In genomic region chr10:118805146-118805545, GRCh38 we compare ENCODE assay signal across 16 cellular contexts. TPM values are rescaled to one million over a fixed set of nuclear protein-coding genes. Genes with fewer than 3 reads are reported as not detected.
DNase-seq lines count a peak whose midpoint lies in the region; ATAC-seq and TF ChIP-seq lines count a peak whose summit lies in the region.
"Had no signal": no experiment of that assay in that cellular context is flagged by ENCODE, and none has a peak within 500 bp of the region (broad histone marks: within the 10 kb centered on the region; RNA-seq: fewer than 3 reads in every experiment).

No MANE protein-coding gene starts in this region.

- H3K27me3 ChIP-seq in adipocyte (replicated peaks; ENCODE audit: control insufficient read depth, insufficient read depth, low read length), result peaks cover 4% of the 10 kb centered on the region
- H3K27me3 ChIP-seq in esophagus muscularis mucosa, result no peaks in the 10 kb centered on the region
- no peaks in the 10 kb centered on the region for H3K27me3 ChIP-seq in neural progenitor cell
- H3K27me3 ChIP-seq in subcutaneous abdominal adipose tissue (ENCODE audit: control insufficient read depth in 5 of 5, insufficient read depth in 4 of 5, low read length in 5 of 5), result no peaks in the 10 kb centered on the region
- H3K27me3 ChIP-seq: BLaER1 treated with 17β-estradiol and CSF1 and Interleukin-3, amounts not matched to agents 10 nM and 100 nM had no signal

- CTCF ChIA-PET in activated naive CD4-positive, alpha-beta T cell treated with anti-CD3 and anti-CD28 coated beads, Interleukin-2, amount 10 ng/mL, durations not matched to agents 7 days and 5 days (lab: Charles Lee), result no interaction called here

- no peak overlapping the region for H3K4me2 ChIP-seq in neural progenitor cell
- H3K4me2 ChIP-seq: BLaER1 treated with 17β-estradiol and CSF1 and Interleukin-3, amounts not matched to agents 10 nM and 100 nM had no signal

- H3K4me1 Mint-ChIP-seq in neural progenitor cell, result peaks cover 20% of the 10 kb centered on the region
- no peaks in the 10 kb centered on the region for H3K4me1 Mint-ChIP-seq in activated naive CD4-positive, alpha-beta T cell treated with anti-CD3 and anti-CD28 coated beads, Interleukin-2, amount 10 ng/mL, durations not matched to agents 7 days and 5 days
- H3K4me1 Mint-ChIP-seq: B cell had no signal

- H3K4me3 Mint-ChIP-seq in neural progenitor cell, result no peak overlapping the region
- H3K4me3 Mint-ChIP-seq in activated naive CD4-positive, alpha-beta T cell treated with anti-CD3 and anti-CD28 coated beads, Interleukin-2, amount 10 ng/mL, durations not matched to agents 7 days and 5 days, result no peak overlapping the region
- H3K4me3 Mint-ChIP-seq: B cell; CD8-positive, alpha-beta T cell had no signal

- no peaks in the 10 kb centered on the region for H3K9me3 ChIP-seq in adipocyte (ENCODE audit: control insufficient read depth, low read length)
- no peaks in the 10 kb centered on the region for H3K9me3 ChIP-seq in esophagus muscularis mucosa
- H3K9me3 ChIP-seq in neural progenitor cell (ENCODE audit: low read depth), result no peaks in the 10 kb centered on the region
- no peaks in the 10 kb centered on the region for H3K9me3 ChIP-seq in subcutaneous abdominal adipose tissue (ENCODE audit: control insufficient read depth in 5 of 5, low read length in 5 of 5)
- H3K9me3 ChIP-seq: BLaER1 treated with 17β-estradiol and CSF1 and Interleukin-3, amounts not matched to agents 10 nM and 100 nM; HAP-1 had no signal

- peak overlapping the region; percentile 9 for H3K27ac Mint-ChIP-seq in neural progenitor cell
- no peak overlapping the region for H3K27ac Mint-ChIP-seq in activated naive CD4-positive, alpha-beta T cell treated with anti-CD3 and anti-CD28 coated beads, Interleukin-2, amount 10 ng/mL, durations not matched to agents 7 days and 5 days
- H3K27ac Mint-ChIP-seq: B cell; CD8-positive, alpha-beta T cell had no signal

- no peak for TF ChIP-seq POLR2A in esophagus muscularis mucosa (IDR thresholded peaks at IDR 0.05; ENCODE audit: low read depth)

- no peaks in the 10 kb centered on the region for H3K36me3 Mint-ChIP-seq in neural progenitor cell
- H3K36me3 Mint-ChIP-seq in activated naive CD4-positive, alpha-beta T cell treated with anti-CD3 and anti-CD28 coated beads, Interleukin-2, amount 10 ng/mL, durations not matched to agents 7 days and 5 days, result no peaks in the 10 kb centered on the region
- H3K36me3 Mint-ChIP-seq: CD8-positive, alpha-beta T cell had no signal

- peaks cover 24% of the 10 kb centered on the region for H3K4me1 ChIP-seq in adipocyte (ENCODE audit: control insufficient read depth, insufficient read depth, low read length)
- H3K4me1 ChIP-seq in esophagus muscularis mucosa, result peaks cover 0 to 7% (median 0%) of the 10 kb centered on the region in 4 donors
- peaks cover 17% of the 10 kb centered on the region for H3K4me1 ChIP-seq in neural progenitor cell
- peaks cover 9 to 57% (median 43%) of the 10 kb centered on the region in 5 donors for H3K4me1 ChIP-seq in subcutaneous abdominal adipose tissue (ENCODE audit: control insufficient read depth in 5 of 5, insufficient read depth in 5 of 5, low read length in 5 of 5)
- H3K4me1 ChIP-seq: HAP-1 had no signal

- peak overlapping the region; percentile 31 for H2AFZ ChIP-seq in neural progenitor cell (replicated peaks)
- H2AFZ ChIP-seq: GM23248 had no signal

- TF ChIP-seq CTCF in esophagus muscularis mucosa (IDR thresholded peaks at IDR 0.05) (no peak), neural progenitor cell (IDR thresholded peaks at IDR 0.05) (no peak)

- H3K36me3 ChIP-seq in adipocyte (ENCODE audit: control insufficient read depth, insufficient read depth, low read length, severe bottlenecking) (no peaks in the 10 kb centered on the region), esophagus muscularis mucosa (no peaks in the 10 kb centered on the region), neural progenitor cell (no peaks in the 10 kb centered on the region), subcutaneous abdominal adipose tissue (ENCODE audit: control insufficient read depth in 5 of 5, insufficient read depth in 5 of 5, low read length in 5 of 5) (no peaks in the 10 kb centered on the region)
- H3K36me3 ChIP-seq: BLaER1 treated with 17β-estradiol and CSF1 and Interleukin-3, amounts not matched to agents 10 nM and 100 nM; HAP-1 had no signal

- WGBS in esophagus muscularis mucosa, result 91% methylated on average over 3 of the region's 9 CpGs

- no peak overlapping the region for H3K27ac ChIP-seq in esophagus muscularis mucosa (replicated peaks in 1 of 4)
- H3K27ac ChIP-seq in neural progenitor cell, result no peak overlapping the region
- H3K27ac ChIP-seq in subcutaneous abdominal adipose tissue (ENCODE audit: low read depth, low read length), result peak overlapping the region; percentile 61
- H3K27ac ChIP-seq: BLaER1 treated with 17β-estradiol and CSF1 and Interleukin-3, amounts not matched to agents 10 nM and 100 nM; GM23248 had no signal

- no peak for TF ChIP-seq EP300 in esophagus muscularis mucosa (IDR thresholded peaks at IDR 0.05)

- no peaks in the 10 kb centered on the region for H3K79me2 ChIP-seq in neural progenitor cell (ENCODE audit: low read depth)

- no peak for DNase-seq in adipocyte (ENCODE audit: low read depth)
- peak; percentile 75 for DNase-seq in esophagus muscularis mucosa (ENCODE audit: extremely low spot score)
- DNase-seq in neural progenitor cell (ENCODE audit: low spot score), result no peak
- no peak for DNase-seq in activated naive CD4-positive, alpha-beta T cell treated with anti-CD3 and anti-CD28 coated beads, Interleukin-2, amount 10 ng/mL, durations not matched to agents 7 days and 5 days
- DNase-seq: Calu3, DMS79 treated with DMSO at 0.1 percent for 48 hours, GF-D8, GM23248, IMR-90 had no signal

- H3K4me3 ChIP-seq in adipocyte (ENCODE audit: low read length), result no peak overlapping the region
- no peak overlapping the region for H3K4me3 ChIP-seq in esophagus muscularis mucosa
- no peak overlapping the region for H3K4me3 ChIP-seq in neural progenitor cell
- no peak overlapping the region for H3K4me3 ChIP-seq in subcutaneous abdominal adipose tissue (ENCODE audit: low read depth in 1 of 5, low read length in 5 of 5)
- H3K4me3 ChIP-seq: BLaER1 treated with 17β-estradiol and CSF1 and Interleukin-3, amounts not matched to agents 10 nM and 100 nM; GM23248; HAP-1 had no signal

- H3K9ac ChIP-seq in adipocyte (ENCODE audit: low read length) (peak overlapping the region; percentile 32), neural progenitor cell (no peak overlapping the region), subcutaneous abdominal adipose tissue (ENCODE audit: low read length in 5 of 5) (peak overlapping the region in 1 of 5 donors; percentile 19)
- H3K9ac ChIP-seq: BLaER1 treated with 17β-estradiol and CSF1 and Interleukin-3, amounts not matched to agents 10 nM and 100 nM; GM23248 had no signal

- H3K9me3 Mint-ChIP-seq in neural progenitor cell, result no peaks in the 10 kb centered on the region
- H3K9me3 Mint-ChIP-seq in activated naive CD4-positive, alpha-beta T cell treated with anti-CD3 and anti-CD28 coated beads, Interleukin-2, amount 10 ng/mL, durations not matched to agents 7 days and 5 days, result no peaks in the 10 kb centered on the region
- H3K9me3 Mint-ChIP-seq: CD8-positive, alpha-beta T cell had no signal

- no peaks in the 10 kb centered on the region for H4K20me1 ChIP-seq in neural progenitor cell (ENCODE audit: low read depth)
- H4K20me1 ChIP-seq: BLaER1 treated with 17β-estradiol and CSF1 and Interleukin-3, amounts not matched to agents 10 nM and 100 nM had no signal

- ATAC-seq in GM18502 (IDR thresholded peaks at IDR 0.05; ENCODE audit: poor library complexity, unreplicated experiment) (no peak), HG03280 (IDR thresholded peaks at IDR 0.05; ENCODE audit: unreplicated experiment) (no peak)
- ATAC-seq: CD8-positive, alpha-beta T cell had no signal

- peaks cover 6% of the 10 kb centered on the region for H3F3A ChIP-seq in neural progenitor cell (ENCODE audit: low read depth)

- intact Hi-C loops in esophagus muscularis mucosa (cut with DNase I), result no loop called here

- H3K27me3 Mint-ChIP-seq in neural progenitor cell (ENCODE audit: insufficient read depth, low read depth), result peaks cover 2% of the 10 kb centered on the region
- peaks cover 18% of the 10 kb centered on the region for H3K27me3 Mint-ChIP-seq in activated naive CD4-positive, alpha-beta T cell treated with anti-CD3 and anti-CD28 coated beads, Interleukin-2, amount 10 ng/mL, durations not matched to agents 7 days and 5 days

RNA-seq across cellular contexts. Expression of gene CACUL1, which starts 50.4 kb away (rescaled TPM):
- 10 to 100 TPM; 30.8 to 44.4 (median 33.3) TPM for total RNA-seq in esophagus muscularis mucosa
- total RNA-seq in neural progenitor cell (ENCODE audit: low replicate concordance), result 28.3 and 38.8 TPM in 2 replicates
